13 cellular contexts compared by ENCODE assay signal in the genomic region with DNA sequence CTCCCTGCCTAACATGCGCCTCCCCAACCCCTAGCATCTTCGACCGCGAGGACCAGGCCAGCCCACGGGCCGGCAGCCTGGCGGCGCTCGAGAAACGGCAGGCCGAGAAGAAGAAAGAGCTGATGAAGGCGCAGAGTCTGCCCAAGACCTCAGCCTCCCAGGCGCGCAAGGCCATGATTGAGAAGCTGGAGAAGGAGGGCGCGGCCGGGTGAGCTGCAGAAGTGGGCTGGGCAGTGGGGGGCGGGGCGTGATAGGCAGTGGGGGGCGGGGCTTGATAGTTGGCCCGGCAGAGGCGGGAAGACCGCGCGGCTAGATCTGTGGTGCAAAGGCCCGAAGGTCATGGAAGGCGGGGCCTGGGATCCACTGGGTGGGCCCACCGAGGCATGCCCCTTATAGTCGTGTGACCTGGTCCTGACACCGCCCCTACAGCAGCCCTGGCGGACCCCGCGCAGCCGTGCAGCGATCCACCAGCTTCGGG. TPM values are rescaled to one million over a fixed set of nuclear protein-coding genes. Genes with fewer than 3 reads are reported as not detected.
DNase-seq lines count a peak whose midpoint lies in the region; ATAC-seq, FAIRE-seq and TF ChIP-seq lines count a peak whose summit lies in the region.
"Had no signal": no experiment of that assay in that cellular context is flagged by ENCODE, and none has a peak within 500 bp of the region (broad histone marks: within the 10 kb centered on the region; RNA-seq: fewer than 3 reads in every experiment).

No MANE protein-coding gene starts in this region.

- WGBS in esophagus squamous epithelium, 2 donors, result 76% methylated on average over 11 of the region's 36 CpGs; no CpG with 5 or more reads in 1 of the 2 donors
- 82 to 86% methylated on average over 16 to 36 of the region's 36 CpGs for WGBS in upper lobe of left lung, 2 donors

- no peaks in the 10 kb centered on the region for H3K9me3 Mint-ChIP-seq in activated naive CD4-positive, alpha-beta T cell treated with anti-CD3 and anti-CD28 coated beads, Interleukin-2, amount 10 ng/mL, durations not matched to agents 7 days and 5 days
- H3K9me3 Mint-ChIP-seq: activated CD4-positive, alpha-beta memory T cell treated with anti-CD3 and anti-CD28 coated beads, Interleukin-2, amount 10 ng/mL, durations not matched to agents 7 days and 5 days; activated naive CD4-positive, alpha-beta T cell treated with anti-CD3 and anti-CD28 coated beads, Interleukin-2, amount 50 U/mL, for 72 hours had no signal

- peaks cover 12 to 78% (median 22%) of the 10 kb centered on the region in 3 donors for H3K4me1 ChIP-seq in esophagus squamous epithelium
- peaks cover 13 to 92% of the 10 kb centered on the region in 2 donors for H3K4me1 ChIP-seq in muscle layer of duodenum (ENCODE audit: control insufficient read depth in 1 of 2, insufficient read depth in 2 of 2, low read length in 2 of 2)
- peaks cover 0 to 3% (median 0%) of the 10 kb centered on the region in 4 donors for H3K4me1 ChIP-seq in upper lobe of left lung
- H3K4me1 ChIP-seq: pancreas had no signal

- H3K4me3 Mint-ChIP-seq in activated naive CD4-positive, alpha-beta T cell treated with anti-CD3 and anti-CD28 coated beads, Interleukin-2, amount 10 ng/mL, durations not matched to agents 7 days and 5 days, result no peak overlapping the region
- H3K4me3 Mint-ChIP-seq: activated CD4-positive, alpha-beta memory T cell treated with anti-CD3 and anti-CD28 coated beads, Interleukin-2, amount 10 ng/mL, durations not matched to agents 7 days and 5 days had no signal

- H3K27me3 Mint-ChIP-seq in activated naive CD4-positive, alpha-beta T cell treated with anti-CD3 and anti-CD28 coated beads, Interleukin-2, amount 10 ng/mL, durations not matched to agents 7 days and 5 days, result no peaks in the 10 kb centered on the region
- H3K27me3 Mint-ChIP-seq: activated CD4-positive, alpha-beta memory T cell treated with anti-CD3 and anti-CD28 coated beads, Interleukin-2, amount 10 ng/mL, durations not matched to agents 7 days and 5 days had no signal

- H3K27ac ChIP-seq in esophagus squamous epithelium (peak overlapping the region; percentile 59 to 95 (median 86)), muscle layer of duodenum (ENCODE audit: low read length) (peak overlapping the region; percentile 36), upper lobe of left lung (peak overlapping the region in 3 of 4 donors; percentile 13 to 62 (median 36))
- H3K27ac ChIP-seq: HL-60, pancreas had no signal

- peaks cover 20% of the 10 kb centered on the region for H3K36me3 Mint-ChIP-seq in activated naive CD4-positive, alpha-beta T cell treated with anti-CD3 and anti-CD28 coated beads, Interleukin-2, amount 10 ng/mL, durations not matched to agents 7 days and 5 days
- H3K36me3 Mint-ChIP-seq: activated naive CD4-positive, alpha-beta T cell treated with anti-CD3 and anti-CD28 coated beads, Interleukin-2, amount 50 U/mL, for 72 hours had no signal

- no peaks in the 10 kb centered on the region for H3K9me3 ChIP-seq in esophagus squamous epithelium
- H3K9me3 ChIP-seq in muscle layer of duodenum (ENCODE audit: control insufficient read depth in 1 of 2, low read length in 2 of 2), result no peaks in the 10 kb centered on the region
- H3K9me3 ChIP-seq in upper lobe of left lung, result no peaks in the 10 kb centered on the region
- H3K9me3 ChIP-seq: pancreas had no signal

- intact Hi-C loops in esophagus squamous epithelium (cut with DNase I), result no loop called here

- TF ChIP-seq CTCF in esophagus squamous epithelium (IDR thresholded peaks at IDR 0.05), result no peak
- no peak for TF ChIP-seq CTCF in upper lobe of left lung (IDR thresholded peaks at IDR 0.05)

- H3K27me3 ChIP-seq in esophagus squamous epithelium (no peaks in the 10 kb centered on the region), muscle layer of duodenum (ENCODE audit: low read depth, low read length) (no peaks in the 10 kb centered on the region), upper lobe of left lung (no peaks in the 10 kb centered on the region)
- H3K27me3 ChIP-seq: pancreas had no signal

- CTCF ChIA-PET in activated naive CD4-positive, alpha-beta T cell treated with anti-CD3 and anti-CD28 coated beads, Interleukin-2, amount 10 ng/mL, durations not matched to agents 7 days and 5 days (lab: Charles Lee), result no interaction called here

- H3K27ac Mint-ChIP-seq in activated naive CD4-positive, alpha-beta T cell treated with anti-CD3 and anti-CD28 coated beads, Interleukin-2, amount 10 ng/mL, durations not matched to agents 7 days and 5 days, result no peak overlapping the region
- H3K27ac Mint-ChIP-seq: activated CD4-positive, alpha-beta memory T cell treated with anti-CD3 and anti-CD28 coated beads, Interleukin-2, amount 10 ng/mL, durations not matched to agents 7 days and 5 days; activated naive CD4-positive, alpha-beta T cell treated with anti-CD3 and anti-CD28 coated beads, Interleukin-2, amount 50 U/mL, for 72 hours had no signal

- TF ChIP-seq POLR2A in esophagus squamous epithelium (IDR thresholded peaks at IDR 0.05) (peak in 1 of 4 donors; percentile 25), upper lobe of left lung (IDR thresholded peaks at IDR 0.05) (no peak), GM12891 (IDR thresholded peaks at IDR 0.05; ENCODE audit: low read depth, low read length) (no peak)

- H3K4me1 Mint-ChIP-seq in activated naive CD4-positive, alpha-beta T cell treated with anti-CD3 and anti-CD28 coated beads, Interleukin-2, amount 10 ng/mL, durations not matched to agents 7 days and 5 days, result no peaks in the 10 kb centered on the region
- H3K4me1 Mint-ChIP-seq: activated CD4-positive, alpha-beta memory T cell treated with anti-CD3 and anti-CD28 coated beads, Interleukin-2, amount 10 ng/mL, durations not matched to agents 7 days and 5 days had no signal

- peaks cover 31 to 78% (median 34%) of the 10 kb centered on the region in 3 donors for H3K36me3 ChIP-seq in esophagus squamous epithelium
- H3K36me3 ChIP-seq in muscle layer of duodenum (ENCODE audit: control insufficient read depth in 1 of 2, insufficient read depth in 2 of 2, low read length in 2 of 2), result peaks cover 49 to 66% of the 10 kb centered on the region in 2 donors
- H3K36me3 ChIP-seq in upper lobe of left lung, result peaks cover 4 to 83% (median 47%) of the 10 kb centered on the region in 4 donors

- FAIRE-seq in GM12891 (lab: Jason Lieb, UNC), result no peak
- FAIRE-seq: pancreas had no signal

- no peak for ATAC-seq in upper lobe of left lung (ENCODE audit: low FRiP score in 2 of 2)
- ATAC-seq: activated naive CD4-positive, alpha-beta T cell treated with anti-CD3 and anti-CD28 coated beads, Interleukin-2, amount 50 U/mL, for 72 hours had no signal

- DNase-seq in HuH-7.5 (ENCODE audit: low spot score) (peak; percentile 29), esophagus squamous epithelium (lab: John Stamatoyannopoulos, UW) (no peak), upper lobe of left lung (peak in 1 of 2 donors; percentile 82), midbrain (lab: John Stamatoyannopoulos, UW) (no peak), GM12891 (ENCODE audit: insufficient read length, low spot score) (no peak)
- DNase-seq in activated naive CD4-positive, alpha-beta T cell treated with anti-CD3 and anti-CD28 coated beads, Interleukin-2, amount 10 ng/mL, durations not matched to agents 7 days and 5 days, result no peak
- DNase-seq: activated CD4-positive, alpha-beta memory T cell treated with anti-CD3 and anti-CD28 coated beads, Interleukin-2, amount 10 ng/mL, durations not matched to agents 7 days and 5 days; MM.1S had no signal

- TF ChIP-seq EP300 in upper lobe of left lung (IDR thresholded peaks at IDR 0.05), result no peak

- H3K4me3 ChIP-seq in esophagus squamous epithelium (no peak overlapping the region), muscle layer of duodenum (ENCODE audit: low read depth in 1 of 2, low read length in 2 of 2) (no peak overlapping the region), upper lobe of left lung (no peak overlapping the region)
- H3K4me3 ChIP-seq: pancreas had no signal

TF ChIP-seq in GM12891, 5 proteins besides CTCF, POLR2A, EP300 and RAD21:
- TF ChIP-seq POU2F2 (IDR thresholded peaks at IDR 0.05; ENCODE audit: low read depth, low read length) (no peak), PAX5 (IDR thresholded peaks at IDR 0.05; ENCODE audit: insufficient read depth, low read length, severe bottlenecking) (no peak)

RNA-seq across cellular contexts. Expression of gene SELENOM, which starts 8.7 kb away (rescaled TPM):
- total RNA-seq in esophagus squamous epithelium (100 to 1,000 TPM in 2 of 4 donors, 10 to 100 TPM in 2; 13.3 to 291 (median 67.6) TPM), upper lobe of left lung (100 to 1,000 TPM in 3 of 6 donors, 10 to 100 TPM in 3; 51.3 to 154 (median 99.7) TPM)
- 8.5 TPM for polyA plus RNA-seq in GM12891 (2012; ENCODE audit: low read depth, missing spikeins)

RNA-seq across cellular contexts. Expression of gene SMTN, which starts 17.6 kb away (rescaled TPM):
- total RNA-seq in esophagus squamous epithelium (100 to 1,000 TPM in 1 of 4 donors, 10 to 100 TPM in 3; 28.2 to 158 (median 45.8) TPM), upper lobe of left lung (100 to 1,000 TPM in 1 of 6 donors, 10 to 100 TPM in 5; 26.1 to 104 (median 47.3) TPM)
- polyA plus RNA-seq in GM12891 (2012; ENCODE audit: low read depth, missing spikeins), result 5.0 TPM

RNA-seq across cellular contexts. Expression of gene INPP5J, which starts 24.1 kb away (rescaled TPM):
- total RNA-seq in esophagus squamous epithelium (1 to 10 TPM in 2 of 4 donors, under 1 TPM in 2; 0.22 to 2.4 (median 0.84) TPM), upper lobe of left lung (10 to 100 TPM in 1 of 6 donors, 1 to 10 TPM in 5; 3.0 to 28.3 (median 6.2) TPM)
- polyA plus RNA-seq in GM12891 (2012; ENCODE audit: low read depth, missing spikeins), result 0.04 TPM
- total RNA-seq: activated CD4-positive, alpha-beta memory T cell treated with anti-CD3 and anti-CD28 coated beads, Interleukin-2, amount 10 ng/mL, durations not matched to agents 7 days and 5 days; T-helper 1 cell treated with Interleukin-12 subunit alpha and Interleukin-12 subunit beta and Interleukin-4 antibody, amounts not matched to agents 30 ng/mL and 1 ng/mL, for 36 hours had no signal

RNA-seq across cellular contexts. Expression of gene PLA2G3, which starts 41.6 kb away (rescaled TPM):
- total RNA-seq in esophagus squamous epithelium, result 10 to 100 TPM in 1 of 4 donors, 1 to 10 TPM in 3; 5.0 to 27.0 (median 7.8) TPM
- 1 to 10 TPM in 5 of 6 donors, under 1 TPM in 1; 0.79 to 8.1 (median 5.5) TPM for total RNA-seq in upper lobe of left lung
- not detected for polyA plus RNA-seq in GM12891 (2012; ENCODE audit: low read depth, missing spikeins)
- total RNA-seq: activated CD4-positive, alpha-beta memory T cell treated with anti-CD3 and anti-CD28 coated beads, Interleukin-2, amount 10 ng/mL, durations not matched to agents 7 days and 5 days; activated naive CD4-positive, alpha-beta T cell treated with anti-CD3 and anti-CD28 coated beads, Interleukin-2, amount 50 U/mL, for 72 hours; pancreas; T-helper 1 cell treated with Interleukin-12 subunit alpha and Interleukin-12 subunit beta and Interleukin-4 antibody, amounts not matched to agents 30 ng/mL and 1 ng/mL, for 36 hours had no signal

Comparison
In these comparisons a context has a peak if more than half of its experiments do, and no peak if none do; other contexts are left out.
1. H3K27ac ChIP-seq: peak in every context shown above with its lines; median percentile 86 in esophagus squamous epithelium; 36 in muscle layer of duodenum; 36 in upper lobe of left lung.